In genomic region chr2:101808006-101808562, GRCh38 we compare ENCODE assay signal across 1 cellular context.
TF ChIP-seq lines count a peak whose summit lies in the region.

No MANE protein-coding gene starts in this region.

TF ChIP-seq in IMR-90, 13 proteins besides CTCF, POLR2A, EP300 and RAD21:
- TF ChIP-seq MAZ (IDR thresholded peaks at IDR 0.05; ENCODE audit: borderline replicate concordance, low read depth, low read length) (no peak), CHD1 (IDR thresholded peaks at IDR 0.05; ENCODE audit: low read depth, low read length) (no peak), ELK1 (IDR thresholded peaks at IDR 0.05; ENCODE audit: borderline replicate concordance, low read depth, low read length) (no peak), SMC3 (IDR thresholded peaks at IDR 0.05; ENCODE audit: low read depth, low read length) (no peak), RCOR1 (IDR thresholded peaks at IDR 0.05; ENCODE audit: insufficient replicate concordance, low read length) (no peak), FOS (IDR thresholded peaks at IDR 0.05; ENCODE audit: low read depth, low read length) (no peak), USF2 (IDR thresholded peaks at IDR 0.05; ENCODE audit: low read depth, low read length) (no peak), RFX5 (IDR thresholded peaks at IDR 0.05; ENCODE audit: low read depth, low read length) (no peak), MXI1 (IDR thresholded peaks at IDR 0.05; ENCODE audit: borderline replicate concordance, low read depth, low read length) (no peak), NFE2L2 (IDR thresholded peaks at IDR 0.05; ENCODE audit: low read depth, low read length) (no peak), MAFK (IDR thresholded peaks at IDR 0.05; ENCODE audit: low read depth, low read length) (no peak), CEBPB (IDR thresholded peaks at IDR 0.05; ENCODE audit: low read depth, low read length) (no peak), BHLHE40 (IDR thresholded peaks at IDR 0.05; ENCODE audit: low read depth, low read length) (no peak)
